1 cellular context compared by ENCODE assay signal in the genomic region with DNA sequence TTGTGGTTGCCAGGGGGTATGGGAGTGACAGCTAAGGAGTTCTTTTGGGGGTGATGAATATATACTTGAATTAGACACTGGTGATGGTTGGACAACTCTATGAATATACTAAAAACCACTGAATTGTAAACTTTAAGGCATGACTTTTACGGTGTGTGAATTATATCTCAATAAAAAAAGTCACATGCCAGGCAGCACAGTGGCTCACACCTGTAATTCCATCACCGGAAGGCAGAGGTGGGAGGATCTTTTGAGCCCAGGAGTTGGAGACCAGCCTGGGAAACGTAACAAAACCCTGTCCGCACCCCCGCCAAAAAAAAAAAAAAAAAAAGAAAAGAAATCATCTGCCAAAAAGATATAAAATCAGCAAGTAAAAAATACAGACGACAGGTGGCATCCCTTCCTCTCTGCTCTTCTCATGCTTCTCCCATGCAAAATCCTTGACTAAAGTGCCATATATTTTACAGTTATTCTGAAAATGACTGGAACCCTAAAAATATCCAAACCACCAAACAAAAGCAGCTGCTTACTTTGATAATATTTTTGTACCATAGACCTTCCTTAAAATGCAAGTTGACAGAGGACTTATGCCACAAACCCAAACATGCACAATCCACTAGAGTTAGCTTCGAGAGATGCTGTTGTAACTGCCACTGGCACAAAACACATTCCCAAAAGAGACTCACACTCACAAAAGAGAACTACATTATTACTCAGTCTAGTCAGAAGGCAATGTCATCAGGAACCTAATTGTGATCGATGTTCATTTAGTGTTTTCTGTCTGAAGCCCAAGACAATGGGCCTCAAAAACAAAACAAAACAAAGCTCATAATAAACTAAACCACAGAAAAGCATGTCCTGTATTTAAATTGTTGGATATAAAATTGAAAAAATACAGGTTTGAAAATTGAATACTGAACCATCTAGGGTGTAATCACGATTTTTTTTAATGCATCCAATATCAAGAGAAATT.
TF ChIP-seq lines count a peak whose summit lies in the region.

No MANE protein-coding gene starts in this region.

TF ChIP-seq in HepG2, 621 proteins besides CTCF, POLR2A, EP300 and RAD21:
- TF ChIP-seq ZNF644 (CRISPR knock-in tag; IDR thresholded peaks at IDR 0.05; ENCODE audit: low read depth), result no peak
